ENCODE assay signal across 20 cellular contexts in genomic region chr1:227926216-227926791, GRCh38.
"Had no signal": no experiment of that assay in that cellular context is flagged by ENCODE, and none has a peak within 500 bp of the region (broad histone marks: within the 10 kb centered on the region; RNA-seq: fewer than 3 reads in every experiment).

No MANE protein-coding gene starts in this region.

- H3K27ac Mint-ChIP-seq: dendritic cell treated with granulocyte-macrophage colony-stimulating factor and Interleukin-4, amounts not matched to agents 40 ng/mL and 50 ng/mL, for 4 days; memory B cell; natural killer cell treated with Interleukin-12 subunit alpha and Interleukin-12 subunit beta and Interleukin-15 and Interleukin-18, amount 100 ng/mL, for 72 hours had no signal

- H3K9me3 Mint-ChIP-seq: dendritic cell treated with granulocyte-macrophage colony-stimulating factor and Interleukin-4, amounts not matched to agents 40 ng/mL and 50 ng/mL, for 4 days; memory B cell; natural killer cell treated with Interleukin-12 subunit alpha and Interleukin-12 subunit beta and Interleukin-15 and Interleukin-18, amount 100 ng/mL, for 72 hours had no signal

- H3K4me1 Mint-ChIP-seq: memory B cell had no signal

- H3K4me3 Mint-ChIP-seq: dendritic cell treated with granulocyte-macrophage colony-stimulating factor and Interleukin-4, amounts not matched to agents 40 ng/mL and 50 ng/mL, for 4 days; memory B cell; natural killer cell treated with Interleukin-12 subunit alpha and Interleukin-12 subunit beta and Interleukin-15 and Interleukin-18, amount 100 ng/mL, for 72 hours had no signal

- H3K36me3 Mint-ChIP-seq: memory B cell; natural killer cell treated with Interleukin-12 subunit alpha and Interleukin-12 subunit beta and Interleukin-15 and Interleukin-18, amount 100 ng/mL, for 72 hours had no signal

- H3K27me3 ChIP-seq: esophagus squamous epithelium, gastroesophageal sphincter, sigmoid colon, tibial artery, upper lobe of left lung, vagina had no signal

- H3K9me3 ChIP-seq: esophagus squamous epithelium, gastroesophageal sphincter, lower lobe of right lung, psoas muscle, sigmoid colon, tibial artery, upper lobe of left lung, vagina had no signal

- DNase-seq: cerebellar nuclear complex; esophagus squamous epithelium; foreskin fibroblast; hippocampal formation; kidney glomerular epithelial cell; midbrain; retina; sigmoid colon; stimulated activated naive CD4-positive, alpha-beta T cell treated with Interleukin-2 at 50 U/mL for 16 hours; tibial artery; upper lobe of left lung had no signal

- H3K27me3 Mint-ChIP-seq: dendritic cell treated with granulocyte-macrophage colony-stimulating factor and Interleukin-4, amounts not matched to agents 40 ng/mL and 50 ng/mL, for 4 days had no signal

- H3K4me3 ChIP-seq: esophagus squamous epithelium, gastroesophageal sphincter, lower lobe of right lung, psoas muscle, sigmoid colon, skin epidermis, tibial artery, upper lobe of left lung, vagina had no signal

- H3K27ac ChIP-seq: gastroesophageal sphincter, lower lobe of right lung, psoas muscle, sigmoid colon, skin epidermis, tibial artery, upper lobe of left lung, vagina had no signal

- ATAC-seq: gastroesophageal sphincter; left lobe of liver; lower lobe of right lung; natural killer cell treated with Interleukin-12 subunit alpha and Interleukin-12 subunit beta and Interleukin-15 and Interleukin-18, amount 100 ng/mL, for 72 hours; psoas muscle had no signal
